ENCODE assay signal across 9 cellular contexts in the genomic region with DNA sequence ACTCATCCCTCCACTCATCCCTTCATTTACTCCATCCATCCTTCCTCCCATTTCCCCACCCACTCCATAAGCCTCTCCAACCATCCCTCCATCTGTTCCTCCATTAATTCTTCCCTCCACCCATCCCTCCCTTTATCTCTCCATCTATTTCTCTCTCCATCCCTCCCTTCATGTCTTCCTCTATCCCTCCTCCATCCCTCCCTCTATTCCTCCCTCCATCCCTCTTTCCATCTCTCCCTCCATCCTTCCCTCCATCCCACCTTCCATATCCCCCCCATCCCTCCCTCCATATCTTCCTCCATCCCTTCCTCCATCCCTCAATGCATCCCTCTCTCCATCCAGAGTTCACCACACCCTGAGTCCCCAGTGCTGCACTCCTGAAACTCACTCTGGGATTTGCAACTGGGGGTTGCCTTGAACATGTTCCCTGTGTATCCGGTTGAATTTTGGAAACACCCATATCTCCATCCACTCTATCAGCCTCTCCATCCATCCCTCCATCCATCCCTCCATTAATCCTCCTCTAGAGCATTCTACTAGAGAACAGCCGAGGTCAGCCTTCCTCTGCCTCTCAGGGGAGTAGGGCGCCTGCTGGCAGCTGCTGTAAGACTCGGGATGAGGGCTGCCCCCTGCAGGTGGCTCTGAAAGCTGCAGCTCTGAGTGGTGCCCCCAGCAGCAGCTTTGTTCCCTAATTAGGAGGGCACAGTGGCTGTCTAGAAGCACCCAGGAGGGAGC. TPM values are rescaled to one million over a fixed set of nuclear protein-coding genes. Genes with fewer than 3 reads are reported as not detected.
A peak's percentile ranks its signal among the peaks of the same experiment; 100 is the strongest.
DNase-seq lines count a peak whose midpoint lies in the region; ATAC-seq and TF ChIP-seq lines count a peak whose summit lies in the region.
"Had no signal": no experiment of that assay in that cellular context is flagged by ENCODE, and none has a peak within 500 bp of the region (broad histone marks: within the 10 kb centered on the region; RNA-seq: fewer than 3 reads in every experiment).

No MANE protein-coding gene starts in this region.

- peaks cover 10% of the 10 kb centered on the region for H3K4me1 ChIP-seq in OCI-LY3 (ENCODE audit: low read length)
- peaks cover 35 to 76% (median 69%) of the 10 kb centered on the region in 4 donors for H3K4me1 ChIP-seq in esophagus muscularis mucosa

- H3K9me3 Mint-ChIP-seq in natural killer cell treated with Interleukin-12 subunit alpha and Interleukin-12 subunit beta and Interleukin-15 and Interleukin-18, amount 100 ng/mL, for 72 hours = no peaks in the 10 kb centered on the region

- H3K27ac ChIP-seq in OCI-LY3 (ENCODE audit: low read length) (no peak overlapping the region), esophagus muscularis mucosa (replicated peaks in 1 of 4) (no peak overlapping the region)

- H3K27me3 ChIP-seq in OCI-LY3 (ENCODE audit: low read depth, low read length) = peaks cover 6% of the 10 kb centered on the region; the same call in 1 of the 2 replicates
- H3K27me3 ChIP-seq in esophagus muscularis mucosa = no peaks in the 10 kb centered on the region

- no peaks in the 10 kb centered on the region for H3K9me3 ChIP-seq in OCI-LY3 (ENCODE audit: insufficient read depth, low read length)
- no peaks in the 10 kb centered on the region for H3K9me3 ChIP-seq in esophagus muscularis mucosa

- no peak overlapping the region for H3K27ac Mint-ChIP-seq in natural killer cell treated with Interleukin-12 subunit alpha and Interleukin-12 subunit beta and Interleukin-15 and Interleukin-18, amount 100 ng/mL, for 72 hours

- no peak overlapping the region for H3K4me3 ChIP-seq in OCI-LY3 (ENCODE audit: low read length)
- H3K4me3 ChIP-seq in esophagus muscularis mucosa = no peak overlapping the region

- H4K20me1 ChIP-seq in OCI-LY3 (ENCODE audit: insufficient read depth, low read length) = no peaks in the 10 kb centered on the region

- ATAC-seq in HG03460 (IDR thresholded peaks at IDR 0.05; ENCODE audit: unreplicated experiment) = peak; percentile 52
- ATAC-seq in natural killer cell treated with Interleukin-12 subunit alpha and Interleukin-12 subunit beta and Interleukin-15 and Interleukin-18, amount 100 ng/mL, for 72 hours = peak; percentile 76 to 82

- no peaks in the 10 kb centered on the region for H3K36me3 Mint-ChIP-seq in natural killer cell treated with Interleukin-12 subunit alpha and Interleukin-12 subunit beta and Interleukin-15 and Interleukin-18, amount 100 ng/mL, for 72 hours

- H3K4me2 ChIP-seq in OCI-LY3 (ENCODE audit: low read length) = no peak overlapping the region

- H3K4me1 Mint-ChIP-seq in natural killer cell treated with Interleukin-12 subunit alpha and Interleukin-12 subunit beta and Interleukin-15 and Interleukin-18, amount 100 ng/mL, for 72 hours (ENCODE audit: low read depth in 2 of 2) = peaks cover 5 to 9% of the 10 kb centered on the region in 2 donors

- no peak for TF ChIP-seq EP300 in esophagus muscularis mucosa (IDR thresholded peaks at IDR 0.05)

- DNase-seq in DMS 273 (lab: John Stamatoyannopoulos, UW; ENCODE audit: unreplicated experiment) = peak; percentile 83
- DNase-seq in activated T-cell treated with anti-CD3 and anti-CD28 coated beads for 24 hours (ENCODE audit: low read depth) = peak; percentile 74
- DNase-seq in esophagus muscularis mucosa (ENCODE audit: extremely low spot score) = no peak
- DNase-seq in natural killer cell treated with Interleukin-12 subunit alpha and Interleukin-12 subunit beta and Interleukin-15 and Interleukin-18, amount 100 ng/mL, for 72 hours (ENCODE audit: low spot score) = peak; percentile 82
- peak; percentile 48 to 84 (median 74) for DNase-seq in stimulated activated naive CD4-positive, alpha-beta T cell (lab: John Stamatoyannopoulos, UW)
- DNase-seq in NCI-H446 treated with DMSO at 0.1 percent for 48 hours (lab: John Stamatoyannopoulos, UW) = no peak

- TF ChIP-seq CTCF in OCI-LY3 (IDR thresholded peaks at IDR 0.05; ENCODE audit: low read depth, low read length) (peak; percentile 83), esophagus muscularis mucosa (IDR thresholded peaks at IDR 0.05) (peak; percentile 71 to 85 (median 76))

- H3K79me2 ChIP-seq in OCI-LY3 (ENCODE audit: low read length) = no peaks in the 10 kb centered on the region

- 25% methylated on average over 4 of the region's 4 CpGs for WGBS in esophagus muscularis mucosa

- intact Hi-C loops in esophagus muscularis mucosa (cut with DNase I) = loop anchor here (1.0 kb wide), 1 partner anchor 113 kb away; no protein-coding TSS in a partner anchor

- H2AFZ ChIP-seq in OCI-LY3 (ENCODE audit: low read depth, low read length) = no peak overlapping the region

- no peak for TF ChIP-seq POLR2A in esophagus muscularis mucosa (IDR thresholded peaks at IDR 0.05; ENCODE audit: low read depth)

- H3K4me3 Mint-ChIP-seq in natural killer cell treated with Interleukin-12 subunit alpha and Interleukin-12 subunit beta and Interleukin-15 and Interleukin-18, amount 100 ng/mL, for 72 hours = no peak overlapping the region

- no peaks in the 10 kb centered on the region for H3K36me3 ChIP-seq in OCI-LY3 (replicated peaks; ENCODE audit: low read depth, low read length)
- H3K36me3 ChIP-seq in esophagus muscularis mucosa = no peaks in the 10 kb centered on the region

- H3K9ac ChIP-seq in OCI-LY3 (ENCODE audit: low read length) = no peak overlapping the region

- H3K27me3 Mint-ChIP-seq in natural killer cell treated with Interleukin-12 subunit alpha and Interleukin-12 subunit beta and Interleukin-15 and Interleukin-18, amount 100 ng/mL, for 72 hours = peaks cover 0 to 3% of the 10 kb centered on the region in 2 donors

RNA-seq across cellular contexts. Expression of gene ABCG1, which starts 39.4 kb away (rescaled TPM):
- 10 to 100 TPM; 16.1 to 25.9 (median 20.0) TPM for total RNA-seq in esophagus muscularis mucosa
- total RNA-seq in natural killer cell treated with Interleukin-12 subunit alpha and Interleukin-12 subunit beta and Interleukin-15 and Interleukin-18, amount 100 ng/mL, for 72 hours = 1 to 10 TPM; 3.1 to 3.5 TPM

RNA-seq across cellular contexts. Expression of gene TFF3, which starts 56.9 kb away (rescaled TPM):
- 10 to 100 TPM in 1 of 4 donors, 1 to 10 TPM in 3; 2.5 to 24.4 (median 9.3) TPM for total RNA-seq in esophagus muscularis mucosa
- not detected for total RNA-seq in natural killer cell treated with Interleukin-12 subunit alpha and Interleukin-12 subunit beta and Interleukin-15 and Interleukin-18, amount 100 ng/mL, for 72 hours
- total RNA-seq: T-helper 2 cell treated with Interferon-gamma antibody and Interleukin-4, amounts not matched to agents 100 ng/mL and 5 ng/mL, for 36 hours had no signal

Comparison
In these comparisons a context has a peak if more than half of its experiments do, and no peak if none do; other contexts are left out.
1. DNase-seq: peak in DMS 273 (single experiment), activated T-cell treated with anti-CD3 and anti-CD28 coated beads for 24 hours (single experiment), natural killer cell treated with Interleukin-12 subunit alpha and Interleukin-12 subunit beta and Interleukin-15 and Interleukin-18, amount 100 ng/mL, for 72 hours (single experiment) and stimulated activated naive CD4-positive, alpha-beta T cell (6 of 6); none in esophagus muscularis mucosa (single experiment) and NCI-H446 treated with DMSO at 0.1 percent for 48 hours (single experiment).